Comparison of ENCODE assay signal across 10 cellular contexts in the genomic region with DNA sequence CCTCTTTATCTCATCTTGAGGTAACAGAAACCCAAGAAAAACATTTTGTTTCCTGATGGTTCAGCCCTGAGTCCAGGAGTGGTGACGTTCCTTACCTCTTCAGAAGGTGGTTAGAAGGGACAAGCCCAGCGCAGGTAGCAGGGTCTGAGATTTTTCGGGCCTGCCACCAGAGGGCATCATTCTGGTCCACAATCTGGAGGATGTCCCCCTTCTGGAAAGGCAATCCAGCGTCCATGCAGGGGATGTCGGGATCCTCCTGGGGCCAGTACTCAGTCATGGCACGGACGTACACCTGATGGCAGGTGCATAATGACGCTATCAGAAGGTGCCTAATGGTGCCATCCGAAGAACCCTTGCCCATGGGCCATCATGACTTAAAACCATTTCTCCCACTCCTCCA. TPM values are rescaled to one million over a fixed set of nuclear protein-coding genes. Genes with fewer than 3 reads are reported as not detected.
DNase-seq lines count a peak whose midpoint lies in the region; ATAC-seq and TF ChIP-seq lines count a peak whose summit lies in the region.
"Had no signal": no experiment of that assay in that cellular context is flagged by ENCODE, and none has a peak within 500 bp of the region (broad histone marks: within the 10 kb centered on the region; RNA-seq: fewer than 3 reads in every experiment).

No MANE protein-coding gene starts in this region.

- no peak overlapping the region for H3K27ac Mint-ChIP-seq in glutamatergic neuron (ENCODE audit: unreplicated experiment)
- H3K27ac Mint-ChIP-seq: activated naive CD8-positive, alpha-beta T cell had no signal

- TF ChIP-seq CTCF in C4-2B (conservative IDR thresholded peaks at IDR 0.05) = peak; percentile 70
- TF ChIP-seq CTCF in GM12874 (IDR thresholded peaks at IDR 0.05; ENCODE audit: insufficient read depth, low read depth, low read length) = peak; percentile 58
- peak; percentile 41 for TF ChIP-seq CTCF in RWPE2 (IDR thresholded peaks at IDR 0.05; ENCODE audit: poor library complexity, severe bottlenecking)
- TF ChIP-seq CTCF in glutamatergic neuron (IDR thresholded peaks at IDR 0.05; ENCODE audit: partially characterized antibody, unreplicated experiment) = peak; percentile 29

- ATAC-seq in RWPE2 (ENCODE audit: low read depth) (peak; percentile 46), GM21723 (IDR thresholded peaks at IDR 0.05; ENCODE audit: unreplicated experiment) (no peak)

- H3K9me3 ChIP-seq in RWPE2 (ENCODE audit: severe bottlenecking) = no peaks in the 10 kb centered on the region

- no peaks in the 10 kb centered on the region for H3K27me3 Mint-ChIP-seq in glutamatergic neuron (ENCODE audit: unreplicated experiment)

- no peaks in the 10 kb centered on the region for H3K9me3 Mint-ChIP-seq in glutamatergic neuron (ENCODE audit: unreplicated experiment)

- intact Hi-C loops in posterior cingulate gyrus (cut with DNase I) = no loop called here

- no peaks in the 10 kb centered on the region for H3K36me3 Mint-ChIP-seq in glutamatergic neuron (ENCODE audit: unreplicated experiment)
- H3K36me3 Mint-ChIP-seq: activated naive CD8-positive, alpha-beta T cell had no signal

- H3K27me3 ChIP-seq in RWPE2 (ENCODE audit: insufficient read depth, poor library complexity, severe bottlenecking) = no peaks in the 10 kb centered on the region

- no peaks in the 10 kb centered on the region for H3K36me3 ChIP-seq in RWPE2 (ENCODE audit: low read depth)

- no peak overlapping the region for H3K4me3 Mint-ChIP-seq in glutamatergic neuron (ENCODE audit: unreplicated experiment)
- H3K4me3 Mint-ChIP-seq: activated naive CD8-positive, alpha-beta T cell had no signal

- no peaks in the 10 kb centered on the region for H3K4me1 ChIP-seq in RWPE2 (ENCODE audit: insufficient read depth, poor library complexity, severe bottlenecking)

- H3K4me3 ChIP-seq in RWPE2 (ENCODE audit: severe bottlenecking) = no peak overlapping the region

- DNase-seq in RWPE2 (ENCODE audit: low spot score) (no peak), glutamatergic neuron (peak; percentile 37), posterior cingulate gyrus (no peak), NCI-H2081 (lab: John Stamatoyannopoulos, UW) (no peak), NCI-H1436 treated with DMSO at 0.1 percent for 48 hours (lab: John Stamatoyannopoulos, UW) (no peak)
- DNase-seq: NCI-H510A had no signal

- no peak overlapping the region for H3K27ac ChIP-seq in C4-2B
- H3K27ac ChIP-seq in RWPE2 (ENCODE audit: poor library complexity, severe bottlenecking) = no peak overlapping the region

- H3K4me1 Mint-ChIP-seq in glutamatergic neuron (ENCODE audit: low read depth, unreplicated experiment) = peaks cover 6% of the 10 kb centered on the region

RNA-seq across cellular contexts. Expression of a gene that starts 17.7 kb away (rescaled TPM):
- total RNA-seq in glutamatergic neuron (ENCODE audit: unreplicated experiment) = 0.25 TPM

RNA-seq across cellular contexts. Expression of a gene that starts 37.4 kb away (rescaled TPM):
- total RNA-seq in glutamatergic neuron (ENCODE audit: unreplicated experiment) = 68.8 TPM
